Comparison of ENCODE assay signal across 11 cellular contexts in genomic region chr1:158011714-158012113, GRCh38. TPM values are rescaled to one million over a fixed set of nuclear protein-coding genes. Genes with fewer than 3 reads are reported as not detected.
A peak's percentile ranks its signal among the peaks of the same experiment; 100 is the strongest.
DNase-seq lines count a peak whose midpoint lies in the region; ATAC-seq, FAIRE-seq and TF ChIP-seq lines count a peak whose summit lies in the region.
"Had no signal": no experiment of that assay in that cellular context is flagged by ENCODE, and none has a peak within 500 bp of the region (broad histone marks: within the 10 kb centered on the region; RNA-seq: fewer than 3 reads in every experiment).

No MANE protein-coding gene starts in this region.

- CTCF ChIA-PET in mammary epithelial cell (lab: Charles Lee; ENCODE audit: low non-redundant PET) = no interaction called here

- BruUV-seq in mammary epithelial cell (replicated peaks; lab: Mats Ljungman, UMichigan) = no TSS peak

- 41% methylated on average over 5 of the region's 5 CpGs for WGBS in mammary epithelial cell (ENCODE audit: low coverage, missing lambda C conversion rate)
- 64 to 70% methylated on average over 5 of the region's 5 CpGs for WGBS in lung, 2 donors

- H3K4me1 ChIP-seq in mammary epithelial cell (ENCODE audit: insufficient read depth, low read length) = peaks cover 93% of the 10 kb centered on the region
- peaks cover 0 to 22% of the 10 kb centered on the region in 2 donors for H3K4me1 ChIP-seq in lung (ENCODE audit: control insufficient read depth in 2 of 2, insufficient read depth in 2 of 2, low read length in 2 of 2)
- H3K4me1 ChIP-seq in stomach smooth muscle (ENCODE audit: control insufficient read depth, insufficient read depth, low read length) = peaks cover 71% of the 10 kb centered on the region

- dilution Hi-C loops in mammary epithelial cell (cut with HindIII; ENCODE audit: low sequenced_read_pairs) = no loop called here

- H3K36me3 ChIP-seq in mammary epithelial cell (ENCODE audit: insufficient read depth, low read length) = peaks cover 7% of the 10 kb centered on the region
- H3K36me3 ChIP-seq in lung (ENCODE audit: control insufficient read depth in 2 of 2, insufficient read depth in 2 of 2, low read length in 2 of 2) = no peaks in the 10 kb centered on the region
- H3K36me3 ChIP-seq in stomach smooth muscle (ENCODE audit: control insufficient read depth in 2 of 2, insufficient read depth in 2 of 2, low read length in 2 of 2) = no peaks in the 10 kb centered on the region

- H3K27ac ChIP-seq in mammary epithelial cell (ENCODE audit: insufficient read depth, low read depth, low read length) (peak overlapping the region; percentile 75), lung (ENCODE audit: low read depth in 1 of 2, low read length in 1 of 2) (peak overlapping the region; percentile 54 to 87), stomach smooth muscle (ENCODE audit: low read length) (peak overlapping the region; percentile 84)

- peaks cover 100% of the 10 kb centered on the region for H3K4me1 Mint-ChIP-seq in HFFc6 (ENCODE audit: low read depth)

- H3K4me3 ChIP-seq in mammary epithelial cell (replicated peaks in 1 of 3; ENCODE audit: insufficient read depth in 1 of 3, low read depth in 2 of 3, low read length in 3 of 3) = no peak overlapping the region
- H3K4me3 ChIP-seq in lung = no peak overlapping the region
- H3K4me3 ChIP-seq in stomach smooth muscle (ENCODE audit: low read length in 2 of 2) = peak overlapping the region in 1 of 2 donors; percentile 62

- peak overlapping the region; percentile 97 for H3K27ac Mint-ChIP-seq in HFFc6

- TF ChIP-seq CTCF in HFFc6 (IDR thresholded peaks at IDR 0.05) (no peak), mammary epithelial cell (conservative IDR thresholded peaks at IDR 0.05 in 1 of 2, IDR thresholded peaks at IDR 0.05 in 1 of 2; ENCODE audit: extremely low read depth in 1 of 2, insufficient read depth in 1 of 2, low read depth in 1 of 2, low read length in 2 of 2) (no peak), lung (IDR thresholded peaks at IDR 0.05; ENCODE audit: control extremely low read depth, extremely low read depth) (no peak)

- DNase-seq in HFFc6 (no peak), mammary epithelial cell (no peak), lung (ENCODE audit: low spot score) (no peak), NCI-H146 (lab: John Stamatoyannopoulos, UW) (no peak), GM12892 (ENCODE audit: insufficient read length) (no peak), Ammon's horn (ENCODE audit: low spot score) (no peak)
- DNase-seq: activated CD4-positive, CD25-positive, alpha-beta regulatory T cell; left cardiac atrium; NCI-H187 had no signal

- peaks cover 26% of the 10 kb centered on the region for H3K36me3 Mint-ChIP-seq in HFFc6 (ENCODE audit: low read depth)

- in situ Hi-C loops in mammary epithelial cell (cut with MboI; ENCODE audit: low sequenced_read_pairs in 2 of 2) = no loop called here

- H3K4me2 ChIP-seq in mammary epithelial cell (ENCODE audit: insufficient read depth, low read depth, low read length) = peak overlapping the region; percentile 73

- FAIRE-seq in GM12892 (lab: Jason Lieb, UNC) = no peak

- H3K4me3 Mint-ChIP-seq in HFFc6 = peak overlapping the region; percentile 85

- H3K9me3 ChIP-seq in mammary epithelial cell (replicated peaks; ENCODE audit: insufficient read depth, low read length) (no peaks in the 10 kb centered on the region), lung (ENCODE audit: control insufficient read depth in 2 of 2, insufficient read depth in 1 of 2, low read length in 1 of 2) (no peaks in the 10 kb centered on the region), stomach smooth muscle (ENCODE audit: control insufficient read depth in 2 of 2, low read length in 2 of 2) (no peaks in the 10 kb centered on the region)

- H3K9ac ChIP-seq in mammary epithelial cell (ENCODE audit: insufficient read depth, low read length) (no peak overlapping the region), stomach smooth muscle (ENCODE audit: low read length in 2 of 2) (peak overlapping the region; percentile 40 to 47)

- H3K27me3 Mint-ChIP-seq in HFFc6 (ENCODE audit: insufficient read depth) = peaks cover 3% of the 10 kb centered on the region; the same call in 1 of the 2 replicates

- ATAC-seq in lung (ENCODE audit: insufficient read depth, low FRiP score) (no peak), HG03521 (IDR thresholded peaks at IDR 0.05; ENCODE audit: unreplicated experiment) (no peak)

- intact Hi-C loops in mammary epithelial cell (cut with micrococcal nuclease) = loop anchor here (1.0 kb wide), 1 partner anchor 8 kb away; no protein-coding TSS in a partner anchor

- no peaks in the 10 kb centered on the region for H4K20me1 ChIP-seq in mammary epithelial cell (ENCODE audit: insufficient read depth, low read length)

- H3K27me3 ChIP-seq in mammary epithelial cell (ENCODE audit: insufficient read depth, low read length) = no peaks in the 10 kb centered on the region
- no peaks in the 10 kb centered on the region for H3K27me3 ChIP-seq in lung (ENCODE audit: control insufficient read depth, insufficient read depth)
- no peaks in the 10 kb centered on the region for H3K27me3 ChIP-seq in stomach smooth muscle (ENCODE audit: control insufficient read depth in 1 of 2, insufficient read depth in 2 of 2, low read length in 2 of 2)

- H3K79me2 ChIP-seq in mammary epithelial cell (ENCODE audit: insufficient read depth, low read length) = peaks cover 96% of the 10 kb centered on the region

- no peaks in the 10 kb centered on the region for H3K9me3 Mint-ChIP-seq in HFFc6

- no peak for TF ChIP-seq POLR2A in GM12892 (IDR thresholded peaks at IDR 0.05; ENCODE audit: low read depth, low read length)

- no peak overlapping the region for H2AFZ ChIP-seq in mammary epithelial cell (ENCODE audit: low read depth, low read length)

RNA-seq across cellular contexts. Expression of gene KIRREL1, which starts 18.3 kb away (rescaled TPM):
- 100 to 1,000 TPM in 5 of 6 experiments, 10 to 100 TPM in 1; 99.5 to 121 (median 107) TPM for total RNA-seq in HFFc6 (2021; fragmentation: NEBNext Ultra II Directional; extraction: Animal tissue kit (Norgen Biotek cat#: 25700))
- total RNA-seq in mammary epithelial cell = 100 to 1,000 TPM in 1 of 2 donors, 10 to 100 TPM in 1; 92.2 to 130 TPM
- polyA plus RNA-seq in mammary epithelial cell = 43.7 TPM
- polyA minus RNA-seq in mammary epithelial cell = 159 TPM
- 10 to 100 TPM; 33.9 to 41.8 TPM for total RNA-seq in lung
- 10 to 100 TPM in 1 of 2 donors, 1 to 10 TPM in 1; 7.5 to 19.2 TPM for polyA plus RNA-seq in lung
- polyA plus RNA-seq in GM12892 (2012; ENCODE audit: missing spikeins) = not detected
